Comparison of ENCODE assay signal across 18 cellular contexts in genomic region chr20:47257771-47258170, GRCh38.
DNase-seq lines count a peak whose midpoint lies in the region; ATAC-seq and TF ChIP-seq lines count a peak whose summit lies in the region.
"Had no signal": no experiment of that assay in that cellular context is flagged by ENCODE, and none has a peak within 500 bp of the region (broad histone marks: within the 10 kb centered on the region; RNA-seq: fewer than 3 reads in every experiment).

No MANE protein-coding gene starts in this region.

- no peak for ATAC-seq in left ventricle myocardium superior
- no peak for ATAC-seq in GM21717 (IDR thresholded peaks at IDR 0.05; ENCODE audit: unreplicated experiment)
- ATAC-seq: mucosa of descending colon had no signal

- H3K4me3 Mint-ChIP-seq in immature natural killer cell = peak overlapping the region in 2 of 5 donors; percentile 3 to 19

- H3K36me3 ChIP-seq in left ventricle myocardium inferior (peaks cover 31% of the 10 kb centered on the region), adipocyte (ENCODE audit: control insufficient read depth, insufficient read depth, low read length, severe bottlenecking) (peaks cover 43% of the 10 kb centered on the region), tibial artery (peaks cover 15 to 31% (median 30%) of the 10 kb centered on the region in 3 donors)
- H3K36me3 ChIP-seq: ovary had no signal

- peaks cover 41 to 49% of the 10 kb centered on the region in 2 donors for H3K4me1 Mint-ChIP-seq in immature natural killer cell

- intact Hi-C loops in left ventricle myocardium inferior (cut with micrococcal nuclease) = no loop called here
- intact Hi-C loops in left ventricle myocardium superior (cut with micrococcal nuclease) = no loop called here
- intact Hi-C loops in tibial artery (cut with DNase I; ENCODE audit: low total_unique reads) = no loop called here

- H3K27ac Mint-ChIP-seq in immature natural killer cell = peak overlapping the region; percentile 12 to 84 (median 80)

- H3K27ac ChIP-seq in left ventricle myocardium inferior (replicated peaks) (peak overlapping the region; percentile 79), tibial artery (peak overlapping the region; percentile 60 to 75)
- H3K27ac ChIP-seq: hepatocyte, ovary had no signal

- H3K4me3 ChIP-seq in left ventricle myocardium inferior (no peak overlapping the region), adipocyte (ENCODE audit: low read length) (no peak overlapping the region), tibial artery (no peak overlapping the region)
- H3K4me3 ChIP-seq: hepatocyte, mucosa of descending colon, ovary had no signal

- TF ChIP-seq CTCF in left ventricle myocardium inferior (IDR thresholded peaks at IDR 0.05; ENCODE audit: borderline replicate concordance) (no peak), tibial artery (IDR thresholded peaks at IDR 0.05) (no peak)

- no peaks in the 10 kb centered on the region for H3K27me3 ChIP-seq in left ventricle myocardium inferior (ENCODE audit: low read depth)
- H3K27me3 ChIP-seq in adipocyte (replicated peaks; ENCODE audit: control insufficient read depth, insufficient read depth, low read length) = no peaks in the 10 kb centered on the region
- H3K27me3 ChIP-seq in tibial artery = no peaks in the 10 kb centered on the region
- H3K27me3 ChIP-seq: hepatocyte, ovary had no signal

- no peaks in the 10 kb centered on the region for H3K9me3 Mint-ChIP-seq in immature natural killer cell

- no peaks in the 10 kb centered on the region for H3K27me3 Mint-ChIP-seq in immature natural killer cell (ENCODE audit: low read depth in 3 of 3)

- H3K4me1 ChIP-seq in left ventricle myocardium inferior (peaks cover 65% of the 10 kb centered on the region), adipocyte (ENCODE audit: control insufficient read depth, insufficient read depth, low read length) (peaks cover 26% of the 10 kb centered on the region), tibial artery (peaks cover 0 to 53% (median 41%) of the 10 kb centered on the region in 4 donors)

- peaks cover 8 to 26% (median 19%) of the 10 kb centered on the region in 3 donors for H3K36me3 Mint-ChIP-seq in immature natural killer cell

- H3K9me3 ChIP-seq in left ventricle myocardium inferior (replicated peaks) (no peaks in the 10 kb centered on the region), adipocyte (ENCODE audit: control insufficient read depth, low read length) (no peaks in the 10 kb centered on the region), tibial artery (no peaks in the 10 kb centered on the region)
- H3K9me3 ChIP-seq: mucosa of descending colon, ovary had no signal

- peak overlapping the region; percentile 25 for H3K9ac ChIP-seq in adipocyte (ENCODE audit: low read length)

- no peak for DNase-seq in left ventricle myocardium inferior
- no peak for DNase-seq in left ventricle myocardium superior
- DNase-seq in adipocyte (ENCODE audit: low read depth) = no peak
- no peak for DNase-seq in immature natural killer cell
- DNase-seq in tibial artery = no peak
- DNase-seq in AML-193 (lab: John Stamatoyannopoulos, UW) = no peak
- DNase-seq in NCI-H524 treated with DMSO at 0.1 percent for 48 hours (lab: John Stamatoyannopoulos, UW) = no peak
- DNase-seq: activated CD8-positive, alpha-beta memory T cell treated with anti-CD3 and anti-CD28 coated beads for 24 hours; activated effector memory CD4-positive, alpha-beta T cell treated with anti-CD3 and anti-CD28 coated beads, Interleukin-2, amount 50 U/mL, for 16 hours; Calu3; kidney glomerular epithelial cell; mucosa of descending colon; NCI-H1105 treated with DMSO at 0.1 percent for 48 hours; NCI-H2171; T-helper 1 cell had no signal
